ENCODE assay signal across 12 cellular contexts in the genomic region with DNA sequence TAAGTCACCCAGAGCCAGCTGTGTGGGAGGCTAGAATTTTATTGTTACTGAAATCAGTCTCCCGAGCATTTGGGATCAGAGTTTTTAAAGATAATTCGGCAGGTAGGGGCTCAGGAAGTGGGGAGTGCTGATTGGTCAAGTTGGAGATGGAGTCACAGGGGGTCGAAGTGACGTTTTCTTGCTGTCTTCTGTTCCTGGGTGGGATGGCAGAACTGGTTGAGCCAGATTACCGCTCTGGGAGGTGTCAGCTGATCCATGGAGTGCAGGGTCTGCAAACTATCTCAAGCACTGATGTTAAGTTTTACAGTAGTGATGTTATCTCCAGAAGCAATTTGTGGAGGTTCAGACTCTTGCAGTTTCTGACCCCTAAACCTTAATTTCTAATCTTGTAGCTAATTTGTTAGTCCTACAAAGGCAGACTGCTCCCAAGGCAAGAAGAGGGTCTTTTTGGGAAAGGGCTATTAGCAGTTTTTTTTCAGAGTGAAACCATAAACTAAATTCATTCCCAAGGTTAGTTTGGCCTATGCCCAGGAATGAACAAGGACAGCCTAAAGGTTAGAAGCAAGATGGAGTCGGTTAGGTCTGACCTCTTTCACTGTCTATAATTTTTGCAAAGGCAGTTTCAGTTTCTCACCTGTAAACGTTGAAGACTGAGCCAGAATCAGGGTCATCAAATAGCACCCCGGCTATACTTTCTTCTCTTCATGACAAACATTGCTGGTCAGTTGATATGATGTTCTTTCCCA. TPM values are rescaled to one million over a fixed set of nuclear protein-coding genes. Genes with fewer than 3 reads are reported as not detected.
DNase-seq lines count a peak whose midpoint lies in the region; ATAC-seq and TF ChIP-seq lines count a peak whose summit lies in the region.
"Had no signal": no experiment of that assay in that cellular context is flagged by ENCODE, and none has a peak within 500 bp of the region (broad histone marks: within the 10 kb centered on the region; RNA-seq: fewer than 3 reads in every experiment).

No MANE protein-coding gene starts in this region.

- no peaks in the 10 kb centered on the region for H3K27me3 Mint-ChIP-seq in CD4-positive, alpha-beta T cell
- no peaks in the 10 kb centered on the region for H3K27me3 Mint-ChIP-seq in endodermal cell (ENCODE audit: insufficient read depth)

- no peak overlapping the region for H2AK9ac ChIP-seq in IMR-90 (replicated peaks; ENCODE audit: low read depth, low read length, poor library complexity)

- WGBS in IMR-90 (ENCODE audit: extremely low coverage in 2 of 2, insufficient read length in 1 of 2), 2 experiments = 74% methylated on average over 2 of the region's 8 CpGs; no CpG with 5 or more reads in 1 of the 2 experiments
- 88 to 93% methylated on average over 8 of the region's 8 CpGs for WGBS in endodermal cell (ENCODE audit: insufficient coverage in 1 of 2, insufficient read length in 1 of 2), 2 experiments
- WGBS in right lobe of liver (ENCODE audit: insufficient coverage, low coverage, low lambda C conversion rate, missing lambda C conversion rate) = 68% methylated on average over 7 of the region's 8 CpGs
- WGBS in ovary, 3 donors = 81% methylated on average over 8 of the region's 8 CpGs

- H3K27ac Mint-ChIP-seq in CD4-positive, alpha-beta T cell = peak overlapping the region; percentile 85
- peak overlapping the region; percentile 69 for H3K27ac Mint-ChIP-seq in endodermal cell

- intact Hi-C loops in CD4-positive, alpha-beta T cell (cut with DNase I, micrococcal nuclease) = no loop called here
- intact Hi-C loops in IMR-90 (cut with micrococcal nuclease) (no loop called here), right lobe of liver (cut with DNase I) (no loop called here), ovary (cut with DNase I) (no loop called here)

- H4K8ac ChIP-seq in IMR-90 (ENCODE audit: low read depth in 2 of 2, low read length in 2 of 2) = no peak overlapping the region

- no peak overlapping the region for H3K4me2 ChIP-seq in IMR-90 (ENCODE audit: low read depth, low read length)
- H3K4me2 ChIP-seq in osteoblast (ENCODE audit: insufficient read depth, low read length) = peak overlapping the region; percentile 75

- H2BK5ac ChIP-seq in IMR-90 (ENCODE audit: low read depth, low read length, poor library complexity, severe bottlenecking) = no peak overlapping the region

- no peak overlapping the region for H3K4me3 ChIP-seq in IMR-90 (ENCODE audit: insufficient read depth, low read depth, low read length)
- H3K4me3 ChIP-seq in endodermal cell (ENCODE audit: low read length) = no peak overlapping the region
- peak overlapping the region; percentile 44 for H3K4me3 ChIP-seq in osteoblast (ENCODE audit: insufficient read depth, low read length)
- H3K4me3 ChIP-seq in Peyer's patch = no peak overlapping the region
- H3K4me3 ChIP-seq in right lobe of liver = no peak overlapping the region
- no peak overlapping the region for H3K4me3 ChIP-seq in ovary
- H3K4me3 ChIP-seq: BLaER1 treated with 17β-estradiol and CSF1 and Interleukin-3, amounts not matched to agents 10 nM and 100 nM had no signal

- H3K14ac ChIP-seq in IMR-90 (replicated peaks; ENCODE audit: low read depth, low read length) = 0 out of 2 replicates have a peak overlapping the region, but pooled peaks have one; percentile 11

- no peak overlapping the region for H3K4me3 Mint-ChIP-seq in CD4-positive, alpha-beta T cell
- H3K4me3 Mint-ChIP-seq in endodermal cell = no peak overlapping the region

- DNase-seq in CD4-positive, alpha-beta T cell = no peak
- DNase-seq in IMR-90 (no peak), endodermal cell (no peak), osteoblast (ENCODE audit: insufficient read length, low spot score, missing footprints) (no peak), foreskin keratinocyte (no peak), Peyer's patch (no peak), right lobe of liver (no peak), ovary (no peak)
- DNase-seq: cortex of kidney, NCI-H345 had no signal

- H2AFZ ChIP-seq in IMR-90 (replicated peaks; ENCODE audit: low read length, poor library complexity) = no peak overlapping the region
- H2AFZ ChIP-seq in osteoblast (ENCODE audit: low read length) = no peak overlapping the region

- CTCF ChIA-PET in CD4-positive, alpha-beta T cell (lab: Charles Lee) = no interaction called here
- CTCF ChIA-PET in IMR-90 (lab: Yijun Ruan, JAX) = no interaction called here

- H3K36me3 ChIP-seq in IMR-90 (ENCODE audit: control insufficient read depth, insufficient read depth, low read length) (peaks cover 4% of the 10 kb centered on the region), endodermal cell (ENCODE audit: control insufficient read depth, insufficient read depth, low read length) (peaks cover 68% of the 10 kb centered on the region), osteoblast (ENCODE audit: insufficient read depth, low read length) (no peaks in the 10 kb centered on the region), Peyer's patch (no peaks in the 10 kb centered on the region), right lobe of liver (no peaks in the 10 kb centered on the region), ovary (no peaks in the 10 kb centered on the region)
- H3K36me3 ChIP-seq: BLaER1 treated with 17β-estradiol and CSF1 and Interleukin-3, amounts not matched to agents 10 nM and 100 nM had no signal

- peaks cover 70% of the 10 kb centered on the region for H3K4me1 Mint-ChIP-seq in CD4-positive, alpha-beta T cell (ENCODE audit: low read depth)
- H3K4me1 Mint-ChIP-seq in endodermal cell = peaks cover 65% of the 10 kb centered on the region

- H3K23ac ChIP-seq in IMR-90 (ENCODE audit: low read depth, low read length) = no peak overlapping the region

- no peak overlapping the region for H2AK5ac ChIP-seq in IMR-90 (ENCODE audit: low read depth, low read length)

- no peaks in the 10 kb centered on the region for H3K9me3 ChIP-seq in CD4-positive, alpha-beta T cell (ENCODE audit: control insufficient read depth, low read length)
- no peaks in the 10 kb centered on the region for H3K9me3 ChIP-seq in IMR-90 (ENCODE audit: control insufficient read depth, insufficient read depth, low read length)
- H3K9me3 ChIP-seq in endodermal cell (ENCODE audit: control insufficient read depth, low read length) = no peaks in the 10 kb centered on the region
- no peaks in the 10 kb centered on the region for H3K9me3 ChIP-seq in osteoblast (ENCODE audit: low read depth, low read length)
- H3K9me3 ChIP-seq in Peyer's patch = no peaks in the 10 kb centered on the region
- no peaks in the 10 kb centered on the region for H3K9me3 ChIP-seq in right lobe of liver
- H3K9me3 ChIP-seq in ovary = no peaks in the 10 kb centered on the region
- H3K9me3 ChIP-seq: BLaER1 treated with 17β-estradiol and CSF1 and Interleukin-3, amounts not matched to agents 10 nM and 100 nM had no signal

- H3K9me1 ChIP-seq in IMR-90 (ENCODE audit: insufficient read depth, low read length) = peaks cover 36% of the 10 kb centered on the region

- no peak overlapping the region for H3K4ac ChIP-seq in IMR-90 (ENCODE audit: low read depth, low read length)

- BruUV-seq in IMR-90 (replicated peaks; lab: Mats Ljungman, UMichigan) = no TSS peak

- TF ChIP-seq POLR2A in IMR-90 (IDR thresholded peaks at IDR 0.05; ENCODE audit: low read depth, low read length) (no peak), Peyer's patch (IDR thresholded peaks at IDR 0.05) (no peak), right lobe of liver (IDR thresholded peaks at IDR 0.05) (no peak), ovary (IDR thresholded peaks at IDR 0.05) (no peak)

- H3K4me1 ChIP-seq in IMR-90 (ENCODE audit: control insufficient read depth, insufficient read depth, low read length) (peaks cover 21% of the 10 kb centered on the region), endodermal cell (ENCODE audit: control insufficient read depth, insufficient read depth, low read length) (peaks cover 32% of the 10 kb centered on the region), osteoblast (ENCODE audit: insufficient read depth, low read length) (peaks cover 60% of the 10 kb centered on the region), foreskin keratinocyte (peaks cover 11% of the 10 kb centered on the region), Peyer's patch (peaks cover 4 to 50% (median 9%) of the 10 kb centered on the region in 4 donors), right lobe of liver (peaks cover 0 to 43% (median 12%) of the 10 kb centered on the region in 4 donors), ovary (ENCODE audit: insufficient read depth) (peaks cover 15% of the 10 kb centered on the region)

- peaks cover 36 to 93% of the 10 kb centered on the region in 2 experiments for H3K79me1 ChIP-seq in IMR-90 (ENCODE audit: low read depth in 1 of 2, low read length in 2 of 2)

- in situ Hi-C loops in IMR-90 (cut with MboI; ENCODE audit: low sequenced_read_pairs) = no loop called here

- POLR2A ChIA-PET in CD4-positive, alpha-beta T cell (lab: Charles Lee) = interaction anchor here (0.9 to 2.0 kb wide), 4 partner anchors 11 to 75 kb away, joined by 3 to 6 read pairs (median 4); no protein-coding TSS in a partner anchor
- POLR2A ChIA-PET in IMR-90 (lab: Charles Lee; ENCODE audit: unreplicated experiment) = no interaction called here

- no peak overlapping the region for H3K9ac ChIP-seq in IMR-90 (ENCODE audit: low read depth, low read length)
- H3K9ac ChIP-seq in endodermal cell (ENCODE audit: extremely low read depth, low read length, poor library complexity, severe bottlenecking) = no peak overlapping the region
- H3K9ac ChIP-seq: BLaER1 treated with 17β-estradiol and CSF1 and Interleukin-3, amounts not matched to agents 10 nM and 100 nM had no signal

- peaks cover 98% of the 10 kb centered on the region for H3K79me2 ChIP-seq in osteoblast (ENCODE audit: insufficient read depth, low read length)

- TF ChIP-seq CTCF in CD4-positive, alpha-beta T cell (IDR thresholded peaks at IDR 0.05) = no peak
- no peak for TF ChIP-seq CTCF in IMR-90 (conservative IDR thresholded peaks at IDR 0.05; ENCODE audit: low read depth, low read length)
- TF ChIP-seq CTCF in endodermal cell (conservative IDR thresholded peaks at IDR 0.05) = no peak
- TF ChIP-seq CTCF in osteoblast (IDR thresholded peaks at IDR 0.05; ENCODE audit: extremely low read depth, low read depth, low read length) = no peak
- no peak for TF ChIP-seq CTCF in foreskin keratinocyte (conservative IDR thresholded peaks at IDR 0.05)
- no peak for TF ChIP-seq CTCF in Peyer's patch (IDR thresholded peaks at IDR 0.05)
- TF ChIP-seq CTCF in right lobe of liver (IDR thresholded peaks at IDR 0.05) = no peak
- no peak for TF ChIP-seq CTCF in ovary (IDR thresholded peaks at IDR 0.05)

- H3K36me3 Mint-ChIP-seq in CD4-positive, alpha-beta T cell (ENCODE audit: low read depth) = peaks cover 15% of the 10 kb centered on the region
- peaks cover 11% of the 10 kb centered on the region for H3K36me3 Mint-ChIP-seq in endodermal cell (ENCODE audit: low read depth)
- H3K36me3 Mint-ChIP-seq: activated naive CD4-positive, alpha-beta T cell treated with anti-CD3 and anti-CD28 coated beads, Interleukin-2, amount 50 U/mL, for 72 hours had no signal

- no peaks in the 10 kb centered on the region for H3K27me3 ChIP-seq in CD4-positive, alpha-beta T cell (ENCODE audit: control insufficient read depth, insufficient read depth, low read length)
- H3K27me3 ChIP-seq in IMR-90 (ENCODE audit: control insufficient read depth, insufficient read depth, low read length) (no peaks in the 10 kb centered on the region), endodermal cell (ENCODE audit: control insufficient read depth, insufficient read depth, low read length, poor library complexity, severe bottlenecking) (no peaks in the 10 kb centered on the region), osteoblast (ENCODE audit: insufficient read depth, low read length) (no peaks in the 10 kb centered on the region), foreskin keratinocyte (no peaks in the 10 kb centered on the region), Peyer's patch (no peaks in the 10 kb centered on the region), right lobe of liver (no peaks in the 10 kb centered on the region), ovary (no peaks in the 10 kb centered on the region)
- H3K27me3 ChIP-seq: BLaER1 treated with 17β-estradiol and CSF1 and Interleukin-3, amounts not matched to agents 10 nM and 100 nM had no signal

- H4K5ac ChIP-seq in IMR-90 (ENCODE audit: low read depth, low read length) = no peak overlapping the region

- H3K56ac ChIP-seq in IMR-90 (ENCODE audit: extremely low read depth, insufficient read depth, low read length) = no peak overlapping the region

- no peak overlapping the region for H2BK120ac ChIP-seq in IMR-90 (ENCODE audit: low read depth, low read length)

- no peak for ATAC-seq in CD4-positive, alpha-beta T cell (ENCODE audit: poor library complexity)
- ATAC-seq in IMR-90 (ENCODE audit: low read depth) (no peak), foreskin keratinocyte (no peak), right lobe of liver (no peak)
- ATAC-seq: activated naive CD4-positive, alpha-beta T cell treated with anti-CD3 and anti-CD28 coated beads, Interleukin-2, amount 50 U/mL, for 72 hours had no signal

- H4K20me1 ChIP-seq in IMR-90 (ENCODE audit: insufficient read depth, low read length) = peaks cover 82% of the 10 kb centered on the region
- H4K20me1 ChIP-seq in osteoblast (ENCODE audit: insufficient read depth, low read length) = peaks cover 70% of the 10 kb centered on the region

- no peak overlapping the region for H4K91ac ChIP-seq in IMR-90 (ENCODE audit: insufficient read depth, low read depth, low read length)

- H2BK20ac ChIP-seq in IMR-90 (ENCODE audit: low read depth, low read length) = no peak overlapping the region

- TF ChIP-seq RAD21 in IMR-90 (IDR thresholded peaks at IDR 0.05; ENCODE audit: low read length) = no peak

- TF ChIP-seq EP300 in ovary (IDR thresholded peaks at IDR 0.05) = no peak

- dilution Hi-C loops in IMR-90 (cut with HindIII; ENCODE audit: low sequenced_read_pairs, unreplicated experiment) = no loop called here

- H3K18ac ChIP-seq in IMR-90 (ENCODE audit: low read depth, low read length) = no peak overlapping the region

- no peaks in the 10 kb centered on the region for H3K9me3 Mint-ChIP-seq in CD4-positive, alpha-beta T cell
- no peaks in the 10 kb centered on the region for H3K9me3 Mint-ChIP-seq in endodermal cell
- H3K9me3 Mint-ChIP-seq: activated naive CD4-positive, alpha-beta T cell treated with anti-CD3 and anti-CD28 coated beads, Interleukin-2, amount 50 U/mL, for 72 hours had no signal

- H2BK15ac ChIP-seq in IMR-90 (ENCODE audit: low read depth, low read length) = no peak overlapping the region

- no peak overlapping the region for H3K27ac ChIP-seq in CD4-positive, alpha-beta T cell (ENCODE audit: low read depth, low read length)
- H3K27ac ChIP-seq in IMR-90 (ENCODE audit: insufficient read depth, low read length) (no peak overlapping the region), endodermal cell (ENCODE audit: low read depth, low read length) (no peak overlapping the region), osteoblast (ENCODE audit: low read depth, low read length) (peak overlapping the region; percentile 77), foreskin keratinocyte (no peak overlapping the region), Peyer's patch (no peak overlapping the region), right lobe of liver (no peak overlapping the region), ovary (no peak overlapping the region)
- H3K27ac ChIP-seq: BLaER1 treated with 17β-estradiol and CSF1 and Interleukin-3, amounts not matched to agents 10 nM and 100 nM had no signal

RNA-seq across cellular contexts. Expression of a gene that starts 28.2 kb away (rescaled TPM):
- 10 to 100 TPM; 39.7 to 42.1 TPM for total RNA-seq in CD4-positive, alpha-beta T cell
- total RNA-seq in IMR-90 (2012; rRNA removed) (124 and 136 TPM in 2 replicates), endodermal cell (100 to 1,000 TPM; 212 to 221 TPM), osteoblast (259 and 274 TPM in 2 replicates), foreskin keratinocyte (399 and 593 TPM in 2 replicates), Peyer's patch (100 to 1,000 TPM; 116 to 533 (median 439) TPM), right lobe of liver (100 to 1,000 TPM in 2 of 6 experiments, 10 to 100 TPM in 4; 48.4 to 109 (median 97.8) TPM), ovary (100 to 1,000 TPM in 5 of 7 donors, 10 to 100 TPM in 2; 51.9 to 141 (median 126) TPM)
- polyA plus RNA-seq in IMR-90 (2012; rRNA removed) (78.0 and 81.4 TPM in 2 replicates), foreskin keratinocyte (317 and 485 TPM in 2 replicates), ovary (100 to 1,000 TPM in 1 of 2 donors, 10 to 100 TPM in 1; 78.6 to 190 TPM)
- 22.2 and 37.9 TPM in 2 replicates for polyA plus RNA-seq in IMR-90 (2012; cell fraction: cytosol; rRNA removed)
- 338 and 411 TPM in 2 replicates for polyA plus RNA-seq in IMR-90 (2012; cell fraction: nucleus; rRNA removed; ENCODE audit: low replicate concordance)
- polyA plus RNA-seq in endodermal cell (2013, experiment 1 of 2) = 86.0 TPM
- polyA plus RNA-seq in endodermal cell (2013, experiment 2 of 2) = 96.0 TPM
